26 cellular contexts compared by ENCODE assay signal in genomic region chr13:20065516-20065915, GRCh38.
"Had no signal": no experiment of that assay in that cellular context is flagged by ENCODE, and none has a peak within 500 bp of the region (broad histone marks: within the 10 kb centered on the region; RNA-seq: fewer than 3 reads in every experiment).

No MANE protein-coding gene starts in this region.

- H3K27ac ChIP-seq: brain microvascular endothelial cell, epithelial cell of prostate, esophagus squamous epithelium had no signal

- DNase-seq: activated CD4-positive, alpha-beta memory T cell treated with anti-CD3 and anti-CD28 coated beads for 36 hours; activated CD4-positive, alpha-beta T cell treated with anti-CD3 and anti-CD28 coated beads for 36 hours; activated CD4-positive, alpha-beta T cell treated with anti-CD3 and anti-CD28 coated beads, Interleukin-2, amount 10 ng/mL, durations not matched to agents 24 days and 14 days; activated CD4-positive, CD25-positive, alpha-beta regulatory T cell; activated CD4-positive, CD25-positive, alpha-beta regulatory T cell treated with anti-CD3 and anti-CD28 coated beads, Interleukin-2, amount 50 U/mL, for 72 hours; activated CD8-positive, alpha-beta memory T cell treated with anti-CD3 and anti-CD28 coated beads, Interleukin-2, amount 10 ng/mL, durations not matched to agents 7 days and 5 days; activated CD8-positive, alpha-beta memory T cell treated with anti-CD3 and anti-CD28 coated beads, Interleukin-2, amount 50 U/mL, for 4 hours; activated CD8-positive, alpha-beta T cell treated with anti-CD3 and anti-CD28 coated beads, Interleukin-2, amount 10 ng/mL, durations not matched to agents 7 days and 5 days; activated gamma-delta T cell; activated naive CD4-positive, alpha-beta T cell; activated naive CD4-positive, alpha-beta T cell treated with anti-CD3 and anti-CD28 coated beads, Interleukin-2, amount 10 ng/mL, durations not matched to agents 7 days and 5 days; activated naive CD8-positive, alpha-beta T cell treated with anti-CD3 and anti-CD28 coated beads, Interleukin-2, amount 10 ng/mL, durations not matched to agents 7 days and 5 days; activated T-cell treated with anti-CD3 and anti-CD28 coated beads, Interleukin-2, amount 50 U/mL, for 1 hour; activated T-cell treated with anti-CD3 and anti-CD28 coated beads, Interleukin-2, amount 50 U/mL, for 48 hours; brain microvascular endothelial cell; cortex of kidney; dermis blood vessel endothelial cell; effector CD4-positive, alpha-beta T cell; effector memory CD8-positive, alpha-beta T cell; esophagus squamous epithelium; head of caudate nucleus; T-helper 1 cell; T-helper 2 cell had no signal

- H3K9me3 ChIP-seq: esophagus squamous epithelium had no signal

- H3K4me3 ChIP-seq: esophagus squamous epithelium had no signal

- H3K4me1 Mint-ChIP-seq: activated CD4-positive, alpha-beta T cell treated with anti-CD3 and anti-CD28 coated beads for 36 hours had no signal

- H3K4me1 ChIP-seq: esophagus squamous epithelium had no signal

- H3K9me3 Mint-ChIP-seq: activated CD4-positive, alpha-beta memory T cell treated with anti-CD3 and anti-CD28 coated beads for 36 hours; activated CD4-positive, alpha-beta T cell treated with anti-CD3 and anti-CD28 coated beads, Interleukin-2, amount 10 ng/mL, durations not matched to agents 24 days and 14 days; activated naive CD4-positive, alpha-beta T cell treated with anti-CD3 and anti-CD28 coated beads, Interleukin-2, amount 10 ng/mL, durations not matched to agents 7 days and 5 days; activated naive CD4-positive, alpha-beta T cell treated with anti-CD3 and anti-CD28 coated beads, Interleukin-2, amount 50 U/mL, for 72 hours; activated naive CD8-positive, alpha-beta T cell treated with anti-CD3 and anti-CD28 coated beads, Interleukin-2, amount 10 ng/mL, durations not matched to agents 7 days and 5 days; activated T-helper 1 cell treated with anti-CD3 and anti-CD28 coated beads, Interleukin-12 subunit alpha, Interleukin-12 subunit beta, Interleukin-2, Interleukin-4 antibody, amounts not matched to agents 30 ng/mL and 10 ng/mL and 1 ng/mL, durations not matched to agents 14 hours and 24 hours and 36 hours; effector memory CD8-positive, alpha-beta T cell had no signal

- H3K27me3 ChIP-seq: brain microvascular endothelial cell, esophagus squamous epithelium had no signal

- H3K4me3 Mint-ChIP-seq: activated CD4-positive, alpha-beta memory T cell treated with anti-CD3 and anti-CD28 coated beads for 36 hours; activated CD4-positive, alpha-beta T cell treated with anti-CD3 and anti-CD28 coated beads for 36 hours; activated CD4-positive, alpha-beta T cell treated with anti-CD3 and anti-CD28 coated beads, Interleukin-2, amount 10 ng/mL, durations not matched to agents 24 days and 14 days; activated CD8-positive, alpha-beta memory T cell treated with anti-CD3 and anti-CD28 coated beads, Interleukin-2, amount 10 ng/mL, durations not matched to agents 7 days and 5 days; activated CD8-positive, alpha-beta T cell treated with anti-CD3 and anti-CD28 coated beads, Interleukin-2, amount 10 ng/mL, durations not matched to agents 7 days and 5 days; activated naive CD4-positive, alpha-beta T cell treated with anti-CD3 and anti-CD28 coated beads, Interleukin-2, amount 10 ng/mL, durations not matched to agents 7 days and 5 days; activated naive CD8-positive, alpha-beta T cell treated with anti-CD3 and anti-CD28 coated beads, Interleukin-2, amount 10 ng/mL, durations not matched to agents 7 days and 5 days; activated T-helper 1 cell treated with anti-CD3 and anti-CD28 coated beads, Interleukin-12 subunit alpha, Interleukin-12 subunit beta, Interleukin-2, Interleukin-4 antibody, amounts not matched to agents 30 ng/mL and 10 ng/mL and 1 ng/mL, durations not matched to agents 14 hours and 24 hours and 36 hours; effector memory CD8-positive, alpha-beta T cell had no signal

- H3K27ac Mint-ChIP-seq: activated CD4-positive, alpha-beta memory T cell treated with anti-CD3 and anti-CD28 coated beads for 36 hours; activated CD4-positive, alpha-beta T cell treated with anti-CD3 and anti-CD28 coated beads for 36 hours; activated CD4-positive, alpha-beta T cell treated with anti-CD3 and anti-CD28 coated beads, Interleukin-2, amount 10 ng/mL, durations not matched to agents 24 days and 14 days; activated CD8-positive, alpha-beta memory T cell treated with anti-CD3 and anti-CD28 coated beads, Interleukin-2, amount 10 ng/mL, durations not matched to agents 7 days and 5 days; activated CD8-positive, alpha-beta T cell treated with anti-CD3 and anti-CD28 coated beads, Interleukin-2, amount 10 ng/mL, durations not matched to agents 7 days and 5 days; activated naive CD4-positive, alpha-beta T cell treated with anti-CD3 and anti-CD28 coated beads, Interleukin-2, amount 10 ng/mL, durations not matched to agents 7 days and 5 days; activated naive CD8-positive, alpha-beta T cell treated with anti-CD3 and anti-CD28 coated beads, Interleukin-2, amount 10 ng/mL, durations not matched to agents 7 days and 5 days; activated T-helper 1 cell treated with anti-CD3 and anti-CD28 coated beads, Interleukin-12 subunit alpha, Interleukin-12 subunit beta, Interleukin-2, Interleukin-4 antibody, amounts not matched to agents 30 ng/mL and 10 ng/mL and 1 ng/mL, durations not matched to agents 14 hours and 24 hours and 36 hours had no signal

- ATAC-seq: activated CD4-positive, alpha-beta T cell treated with anti-CD3 and anti-CD28 coated beads for 36 hours; activated CD8-positive, alpha-beta memory T cell treated with anti-CD3 and anti-CD28 coated beads, Interleukin-2, amount 10 ng/mL, durations not matched to agents 7 days and 5 days; activated CD8-positive, alpha-beta T cell treated with anti-CD3 and anti-CD28 coated beads, Interleukin-2, amount 10 ng/mL, durations not matched to agents 7 days and 5 days; activated naive CD4-positive, alpha-beta T cell treated with anti-CD3 and anti-CD28 coated beads, Interleukin-2, amount 50 U/mL, for 72 hours; effector memory CD8-positive, alpha-beta T cell had no signal

- H3K27me3 Mint-ChIP-seq: activated CD4-positive, alpha-beta memory T cell treated with anti-CD3 and anti-CD28 coated beads for 36 hours; activated CD4-positive, alpha-beta T cell treated with anti-CD3 and anti-CD28 coated beads for 36 hours; activated CD4-positive, alpha-beta T cell treated with anti-CD3 and anti-CD28 coated beads, Interleukin-2, amount 10 ng/mL, durations not matched to agents 24 days and 14 days; activated CD8-positive, alpha-beta memory T cell treated with anti-CD3 and anti-CD28 coated beads, Interleukin-2, amount 10 ng/mL, durations not matched to agents 7 days and 5 days; activated naive CD4-positive, alpha-beta T cell treated with anti-CD3 and anti-CD28 coated beads, Interleukin-2, amount 10 ng/mL, durations not matched to agents 7 days and 5 days; activated naive CD8-positive, alpha-beta T cell treated with anti-CD3 and anti-CD28 coated beads, Interleukin-2, amount 10 ng/mL, durations not matched to agents 7 days and 5 days; effector memory CD8-positive, alpha-beta T cell had no signal
